8 cellular contexts compared by ENCODE assay signal in the genomic region with DNA sequence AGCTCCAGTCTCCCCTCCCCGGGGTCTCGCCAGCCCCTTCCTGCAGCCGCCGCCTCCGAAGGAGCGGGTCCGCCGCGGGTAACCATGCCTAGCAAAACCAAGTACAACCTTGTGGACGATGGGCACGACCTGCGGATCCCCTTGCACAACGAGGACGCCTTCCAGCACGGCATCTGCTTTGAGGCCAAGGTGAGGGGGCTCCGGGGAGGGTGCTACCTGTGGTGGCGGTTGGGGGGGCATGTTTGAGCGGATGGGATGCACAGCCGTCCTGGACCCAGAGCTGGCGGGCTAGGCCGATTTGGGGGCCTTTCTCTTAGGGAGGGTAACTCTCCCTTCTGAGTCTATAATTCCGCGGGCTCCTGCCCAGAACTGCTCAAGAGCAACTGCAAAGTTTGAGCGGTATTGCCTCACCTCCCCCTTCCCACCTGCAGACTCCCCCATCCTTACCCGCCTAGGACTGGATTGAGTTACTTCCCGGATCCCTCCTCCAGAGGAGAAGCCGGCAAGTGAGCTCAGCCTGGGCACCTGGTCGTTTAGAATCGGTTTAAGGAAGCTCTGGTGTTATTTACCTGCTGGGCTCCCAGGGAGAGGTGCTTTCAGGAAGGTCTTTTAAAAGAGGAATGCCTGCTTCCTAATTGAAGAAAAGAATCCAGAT. TPM values are rescaled to one million over a fixed set of nuclear protein-coding genes. Genes with fewer than 3 reads are reported as not detected.
DNase-seq lines count a peak whose midpoint lies in the region; ATAC-seq and TF ChIP-seq lines count a peak whose summit lies in the region.

No MANE protein-coding gene starts in this region.

- dilution Hi-C loops in mammary epithelial cell (cut with HindIII; ENCODE audit: low sequenced_read_pairs) = no loop called here

- intact Hi-C loops in mammary epithelial cell (cut with micrococcal nuclease) = loop anchor here (5.0 kb wide), 1 partner anchor 67 kb away; no protein-coding TSS in a partner anchor

- WGBS in mammary epithelial cell (ENCODE audit: low coverage, missing lambda C conversion rate) = 0% methylated on average over 5 of the region's 29 CpGs
- WGBS in mesendoderm (ENCODE audit: extremely low coverage, insufficient coverage, low lambda C conversion rate) = no CpG with 5 or more reads among the region's 29 CpGs
- 2 to 8% methylated on average over 6 to 29 of the region's 29 CpGs for WGBS in upper lobe of left lung, 2 donors

- peaks cover 3% of the 10 kb centered on the region for H3K27me3 ChIP-seq in mammary epithelial cell (ENCODE audit: insufficient read depth, low read length)
- H3K27me3 ChIP-seq in mesendoderm (ENCODE audit: insufficient read depth, low read length, poor library complexity) = no peaks in the 10 kb centered on the region
- H3K27me3 ChIP-seq in upper lobe of left lung = no peaks in the 10 kb centered on the region

- peak overlapping the region; percentile 98 for H3K4me2 ChIP-seq in mammary epithelial cell (ENCODE audit: insufficient read depth, low read depth, low read length)
- H3K4me2 ChIP-seq in mesendoderm (ENCODE audit: low read length) = peak overlapping the region; percentile 79

- TF ChIP-seq EP300 in upper lobe of left lung (IDR thresholded peaks at IDR 0.05) = no peak

- no peaks in the 10 kb centered on the region for H3K36me3 ChIP-seq in mammary epithelial cell (ENCODE audit: insufficient read depth, low read length)
- H3K36me3 ChIP-seq in mesendoderm (ENCODE audit: control insufficient read depth, insufficient read depth, low read length) = no peaks in the 10 kb centered on the region
- H3K36me3 ChIP-seq in upper lobe of left lung = no peaks in the 10 kb centered on the region

- peak overlapping the region; percentile 13 for H3K18ac ChIP-seq in mesendoderm (ENCODE audit: low read length)

- no peak overlapping the region for H2BK5ac ChIP-seq in mesendoderm (ENCODE audit: low read length)

- H3K4me3 ChIP-seq in mammary epithelial cell (replicated peaks in 1 of 3; ENCODE audit: insufficient read depth in 1 of 3, low read depth in 2 of 3, low read length in 3 of 3) (peak overlapping the region; percentile 26 to 76 (median 62)), mesendoderm (ENCODE audit: low read length) (peak overlapping the region; percentile 65), upper lobe of left lung (peak overlapping the region; percentile 51 to 87 (median 74))

- H4K5ac ChIP-seq in mesendoderm (ENCODE audit: low read length) = no peak overlapping the region

- H2BK120ac ChIP-seq in mesendoderm (ENCODE audit: low read depth, low read length) = no peak overlapping the region

- no peak overlapping the region for H2BK15ac ChIP-seq in mesendoderm (replicated peaks; ENCODE audit: low read depth)

- H3K56ac ChIP-seq in mesendoderm (ENCODE audit: low read length) = peak overlapping the region; percentile 90

- H4K8ac ChIP-seq in mesendoderm (ENCODE audit: low read depth, low read length) = no peak overlapping the region

- H3K9me3 ChIP-seq in mammary epithelial cell (replicated peaks; ENCODE audit: insufficient read depth, low read length) = no peaks in the 10 kb centered on the region
- peaks cover 0 to 4% (median 0%) of the 10 kb centered on the region in 4 donors for H3K9me3 ChIP-seq in upper lobe of left lung

- peak overlapping the region; percentile 88 for H2AFZ ChIP-seq in mammary epithelial cell (ENCODE audit: low read depth, low read length)

- TF ChIP-seq CTCF in mammary epithelial cell (conservative IDR thresholded peaks at IDR 0.05 in 1 of 2, IDR thresholded peaks at IDR 0.05 in 1 of 2; ENCODE audit: extremely low read depth in 1 of 2, insufficient read depth in 1 of 2, low read depth in 1 of 2, low read length in 2 of 2) = no peak
- TF ChIP-seq CTCF in upper lobe of left lung (IDR thresholded peaks at IDR 0.05) = no peak

- ATAC-seq in upper lobe of left lung (ENCODE audit: low FRiP score in 2 of 2) (peak; percentile 14 to 55), HG03439 (IDR thresholded peaks at IDR 0.05; ENCODE audit: unreplicated experiment) (no peak)

- H3K79me1 ChIP-seq in mesendoderm (ENCODE audit: low read length) = peaks cover 5% of the 10 kb centered on the region

- H3K4ac ChIP-seq in mesendoderm (ENCODE audit: low read depth, low read length) = no peak overlapping the region

- H3K27ac ChIP-seq in mammary epithelial cell (ENCODE audit: insufficient read depth, low read depth, low read length) = no peak overlapping the region
- H3K27ac ChIP-seq in mesendoderm (ENCODE audit: low read depth, low read length) = peak overlapping the region; percentile 36
- H3K27ac ChIP-seq in upper lobe of left lung = peak overlapping the region; percentile 39 to 84 (median 69)

- CTCF ChIA-PET in mammary epithelial cell (lab: Charles Lee; ENCODE audit: low non-redundant PET) = interaction anchor here (0.6 kb wide), 1 partner anchor 779 kb away, joined by 3 read pairs; no protein-coding TSS in a partner anchor

- H4K20me1 ChIP-seq in mammary epithelial cell (ENCODE audit: insufficient read depth, low read length) = no peaks in the 10 kb centered on the region

- peak in 1 of 4 donors; percentile 12 for TF ChIP-seq POLR2A in upper lobe of left lung (IDR thresholded peaks at IDR 0.05)

- DNase-seq in NCI-H2227 (lab: John Stamatoyannopoulos, UW; ENCODE audit: unreplicated experiment) (peak; percentile 25), NCI-H2227 treated with DMSO at 0.1 percent for 48 hours (lab: John Stamatoyannopoulos, UW) (no peak), NCI-H2196 treated with DMSO at 0.1 percent for 48 hours (lab: John Stamatoyannopoulos, UW; ENCODE audit: unreplicated experiment) (peak; percentile 23), mammary epithelial cell (peak; percentile 42), mesendoderm (peak; percentile 83), upper lobe of left lung (peak in 1 of 2 donors; percentile 74)
- no peak for DNase-seq in stimulated activated naive CD4-positive, alpha-beta T cell treated with Interleukin-2 at 50 U/mL for 16 hours (lab: John Stamatoyannopoulos, UW)

- BruUV-seq in mammary epithelial cell (replicated peaks; lab: Mats Ljungman, UMichigan) = no TSS peak

- H3K9ac ChIP-seq in mammary epithelial cell (ENCODE audit: insufficient read depth, low read length) (no peak overlapping the region), mesendoderm (ENCODE audit: low read length) (peak overlapping the region; percentile 63)

- H3K79me2 ChIP-seq in mammary epithelial cell (ENCODE audit: insufficient read depth, low read length) (no peaks in the 10 kb centered on the region), mesendoderm (ENCODE audit: control insufficient read depth, insufficient read depth, low read length) (peaks cover 27% of the 10 kb centered on the region)

- no peak overlapping the region for H2AK5ac ChIP-seq in mesendoderm (ENCODE audit: low read length)

- peak overlapping the region; percentile 81 for H3K23ac ChIP-seq in mesendoderm (ENCODE audit: low read length)

- peaks cover 13% of the 10 kb centered on the region for H3K4me1 ChIP-seq in mammary epithelial cell (ENCODE audit: insufficient read depth, low read length)
- H3K4me1 ChIP-seq in mesendoderm (ENCODE audit: control insufficient read depth, low read depth, low read length) = peaks cover 6% of the 10 kb centered on the region
- peaks cover 13 to 31% (median 16%) of the 10 kb centered on the region in 4 donors for H3K4me1 ChIP-seq in upper lobe of left lung

- in situ Hi-C loops in mammary epithelial cell (cut with MboI; ENCODE audit: low sequenced_read_pairs in 2 of 2) = no loop called here

RNA-seq across cellular contexts. Expression of a gene that starts 0.7 kb away (rescaled TPM):
- total RNA-seq in mammary epithelial cell = 1 to 10 TPM in 1 of 2 donors, under 1 TPM in 1; 0.96 to 1.2 TPM
- polyA plus RNA-seq in mammary epithelial cell = 0.28 TPM
- polyA minus RNA-seq in mammary epithelial cell = not detected
- 10.6 TPM for polyA plus RNA-seq in mesendoderm (2013, experiment 1 of 2)
- 10.8 TPM for polyA plus RNA-seq in mesendoderm (2013, experiment 2 of 2)
- 10 to 100 TPM in 2 of 6 donors, 1 to 10 TPM in 4; 5.3 to 16.4 (median 6.5) TPM for total RNA-seq in upper lobe of left lung

RNA-seq across cellular contexts. Expression of a gene that starts 46.6 kb away (rescaled TPM):
- total RNA-seq in mammary epithelial cell (under 1 TPM in 1 of 2 donors, not detected in 1; 0.50 TPM), upper lobe of left lung (10 to 100 TPM in 3 of 6 donors, 1 to 10 TPM in 3; 5.1 to 51.3 (median 9.9) TPM)
- 0.02 TPM for polyA plus RNA-seq in mammary epithelial cell
- polyA minus RNA-seq in mammary epithelial cell = not detected
- polyA plus RNA-seq in mesendoderm (2013, experiment 1 of 2) = 2.4 TPM
- polyA plus RNA-seq in mesendoderm (2013, experiment 2 of 2) = 2.8 TPM

Comparison
In these comparisons a context has a peak if more than half of its experiments do, and no peak if none do; other contexts are left out.
1. DNase-seq: peak in NCI-H2227 (single experiment), NCI-H2196 treated with DMSO at 0.1 percent for 48 hours (single experiment), mammary epithelial cell (single experiment) and mesendoderm (single experiment); none in NCI-H2227 treated with DMSO at 0.1 percent for 48 hours (single experiment) and stimulated activated naive CD4-positive, alpha-beta T cell treated with Interleukin-2 at 50 U/mL for 16 hours (single experiment).
2. RNA of a gene that starts 46.6 kb away (total RNA-seq): 5.1 to 51.3 TPM in upper lobe of left lung; 0.50 TPM in mammary epithelial cell; every median in the first group is over 4 times any median in the second.
3. Peak in every context shown above with its lines, with median percentiles within 50 percentile points of each other: H3K4me3 ChIP-seq.